ENCODE assay signal across 14 cellular contexts in genomic region chr16:68246671-68247070, GRCh38. TPM values are rescaled to one million over a fixed set of nuclear protein-coding genes. Genes with fewer than 3 reads are reported as not detected.
A peak's percentile ranks its signal among the peaks of the same experiment; 100 is the strongest.
DNase-seq lines count a peak whose midpoint lies in the region; ATAC-seq and TF ChIP-seq lines count a peak whose summit lies in the region.
"Had no signal": no experiment of that assay in that cellular context is flagged by ENCODE, and none has a peak within 500 bp of the region (broad histone marks: within the 10 kb centered on the region; RNA-seq: fewer than 3 reads in every experiment).

No MANE protein-coding gene starts in this region.

- H3K4me3 ChIP-seq in AG04450 (ENCODE audit: low read depth, low read length) (peak overlapping the region; percentile 10; the same call in 1 of the 2 replicates), adipocyte (ENCODE audit: low read length) (peak overlapping the region; percentile 98)

- peaks cover 23% of the 10 kb centered on the region for H3K4me1 ChIP-seq in adipocyte (ENCODE audit: control insufficient read depth, insufficient read depth, low read length)

- no peaks in the 10 kb centered on the region for H3K27me3 Mint-ChIP-seq in memory B cell

- peak overlapping the region; percentile 99 for H3K4me3 Mint-ChIP-seq in memory B cell

- H3K36me3 Mint-ChIP-seq in memory B cell = peaks cover 8% of the 10 kb centered on the region

- H3K27ac Mint-ChIP-seq in memory B cell = no peak overlapping the region

- peaks cover 3% of the 10 kb centered on the region; the same call in 1 of the 2 replicates for H3K9me3 ChIP-seq in AG04450 (ENCODE audit: control insufficient read depth, insufficient read depth, low read length)
- no peaks in the 10 kb centered on the region for H3K9me3 ChIP-seq in adipocyte (ENCODE audit: control insufficient read depth, low read length)
- H3K9me3 ChIP-seq: esophagus squamous epithelium, vagina had no signal

- peak overlapping the region; percentile 77 for H3K9ac ChIP-seq in adipocyte (ENCODE audit: low read length)

- H3K4me1 Mint-ChIP-seq in memory B cell = peaks cover 28% of the 10 kb centered on the region

- ATAC-seq in memory B cell (ENCODE audit: low read depth) (no peak), GM21717 (IDR thresholded peaks at IDR 0.05; ENCODE audit: unreplicated experiment) (no peak)
- ATAC-seq: activated naive CD4-positive, alpha-beta T cell treated with anti-CD3 and anti-CD28 coated beads, Interleukin-2, amount 50 U/mL, for 72 hours had no signal

- CTCF ChIA-PET in AG04450 (lab: Charles Lee) = interaction anchor here (2.7 kb wide), 1 partner anchor 15 kb away, joined by 10 read pairs; no protein-coding TSS in a partner anchor

- TF ChIP-seq CTCF in AG04450 (IDR thresholded peaks at IDR 0.05; ENCODE audit: low read depth, low read length) = no peak

- peaks cover 10% of the 10 kb centered on the region for H3K36me3 ChIP-seq in adipocyte (ENCODE audit: control insufficient read depth, insufficient read depth, low read length, severe bottlenecking)

- no peak overlapping the region for H3K27ac ChIP-seq in AG04450 (ENCODE audit: low read depth, low read length)

- POLR2A ChIA-PET in AG04450 (lab: Yijun Ruan, JAX) = no interaction called here

- no peaks in the 10 kb centered on the region for H3K9me3 Mint-ChIP-seq in memory B cell
- H3K9me3 Mint-ChIP-seq: activated naive CD4-positive, alpha-beta T cell treated with anti-CD3 and anti-CD28 coated beads, Interleukin-2, amount 50 U/mL, for 72 hours had no signal

- H3K27me3 ChIP-seq in AG04450 (ENCODE audit: control insufficient read depth, insufficient read depth, low read length) (no peaks in the 10 kb centered on the region), adipocyte (replicated peaks; ENCODE audit: control insufficient read depth, insufficient read depth, low read length) (no peaks in the 10 kb centered on the region)
- H3K27me3 ChIP-seq: esophagus squamous epithelium, vagina had no signal

- no peak for DNase-seq in AG04450 (ENCODE audit: low read depth, low spot score)
- peak; percentile 22 for DNase-seq in EH (ENCODE audit: low read depth)
- no peak for DNase-seq in adipocyte (ENCODE audit: low read depth)
- DNase-seq in memory B cell (ENCODE audit: low spot score in 2 of 2) = no peak
- no peak for DNase-seq in NCI-H1694 treated with DMSO at 0.1 percent for 48 hours (lab: John Stamatoyannopoulos, UW)
- no peak for DNase-seq in NAMALWA (ENCODE audit: low spot score)
- DNase-seq in T-helper 9 cell = no peak
- DNase-seq: DMS79 treated with DMSO at 0.1 percent for 48 hours, esophagus squamous epithelium, HCEC 1CT, mesendoderm had no signal

RNA-seq across cellular contexts. Expression of gene PLA2G15, which starts 1.5 kb away (rescaled TPM):
- 15.7 and 18.7 TPM in 2 replicates for polyA plus RNA-seq in AG04450 (2011; rRNA removed)
- 9.6 and 14.9 TPM in 2 replicates for polyA minus RNA-seq in AG04450 (2011; rRNA and poly(A)+ RNA removed)

RNA-seq across cellular contexts. Expression of gene ESRP2, which starts 10.7 kb away (rescaled TPM):
- 0.01 and 0.14 TPM in 2 replicates for polyA plus RNA-seq in AG04450 (2011; rRNA removed)
- polyA minus RNA-seq in AG04450 (2011; rRNA and poly(A)+ RNA removed) = 0.23 TPM in 1 of 2 replicates, not detected in the other

RNA-seq across cellular contexts. Expression of gene SLC7A6, which starts 17.7 kb away (rescaled TPM):
- polyA plus RNA-seq in AG04450 (2011; rRNA removed) = 27.4 and 30.3 TPM in 2 replicates
- 53.3 and 73.9 TPM in 2 replicates for polyA minus RNA-seq in AG04450 (2011; rRNA and poly(A)+ RNA removed)
